In genomic region chr5:67143549-67143948, GRCh38 we compare ENCODE assay signal across 20 cellular contexts. TPM values are rescaled to one million over a fixed set of nuclear protein-coding genes. Genes with fewer than 3 reads are reported as not detected.
DNase-seq lines count a peak whose midpoint lies in the region; ATAC-seq and TF ChIP-seq lines count a peak whose summit lies in the region.
"Had no signal": no experiment of that assay in that cellular context is flagged by ENCODE, and none has a peak within 500 bp of the region (broad histone marks: within the 10 kb centered on the region; RNA-seq: fewer than 3 reads in every experiment).

No MANE protein-coding gene starts in this region.

- H3K4me1 ChIP-seq in Caco-2 (peaks cover 18% of the 10 kb centered on the region), right lobe of liver (peaks cover 0 to 16% (median 8%) of the 10 kb centered on the region in 4 donors), transverse colon (peaks cover 0 to 15% (median 3%) of the 10 kb centered on the region in 4 donors)
- H3K4me1 ChIP-seq: HAP-1 had no signal

- TF ChIP-seq EP300 in transverse colon (IDR thresholded peaks at IDR 0.05; ENCODE audit: low read depth), result no peak

- TF ChIP-seq CTCF in Caco-2 (IDR thresholded peaks at IDR 0.05; ENCODE audit: insufficient read depth in 1 of 2, low read depth in 1 of 2, low read length in 1 of 2, severe bottlenecking in 1 of 2, unreplicated experiment in 1 of 2) (no peak), right lobe of liver (IDR thresholded peaks at IDR 0.05) (no peak), transverse colon (IDR thresholded peaks at IDR 0.05) (no peak)
- TF ChIP-seq CTCF in activated CD8-positive, alpha-beta T cell treated with anti-CD3 and anti-CD28 coated beads for 36 hours (IDR thresholded peaks at IDR 0.05), result no peak

- H3K27ac ChIP-seq in right lobe of liver (peak overlapping the region; percentile 20 to 67 (median 54)), transverse colon (no peak overlapping the region)
- H3K27ac ChIP-seq: 22Rv1; BLaER1 treated with 17β-estradiol and CSF1 and Interleukin-3, amounts not matched to agents 10 nM and 100 nM had no signal

- POLR2A ChIA-PET in Caco-2 (lab: Charles Lee), result interaction anchor here (0.5 to 0.6 kb wide), 2 partner anchors 10 to 1072 kb away, joined by 4 to 7 read pairs; no protein-coding TSS in a partner anchor
- POLR2A ChIA-PET in activated CD8-positive, alpha-beta T cell treated with anti-CD3 and anti-CD28 coated beads for 36 hours (lab: Charles Lee), result interaction anchor here (0.8 to 1.0 kb wide), 2 partner anchors 64 to 129 kb away, joined by 3 read pairs; no protein-coding TSS in a partner anchor

- 0 out of 2 replicates have a peak, but pooled peaks cover 1% of the 10 kb centered on the region for H3K36me3 ChIP-seq in Caco-2 (ENCODE audit: control insufficient read depth, insufficient read depth, low read length)
- H3K36me3 ChIP-seq in right lobe of liver, result no peaks in the 10 kb centered on the region
- H3K36me3 ChIP-seq in transverse colon, result peaks cover 0 to 22% (median 4%) of the 10 kb centered on the region in 4 donors

- no peaks in the 10 kb centered on the region for H3K27me3 ChIP-seq in Caco-2 (replicated peaks; ENCODE audit: control insufficient read depth, insufficient read depth, low read length)
- H3K27me3 ChIP-seq in right lobe of liver, result no peaks in the 10 kb centered on the region
- H3K27me3 ChIP-seq in transverse colon, result no peaks in the 10 kb centered on the region
- H3K27me3 ChIP-seq: BLaER1 treated with 17β-estradiol and CSF1 and Interleukin-3, amounts not matched to agents 10 nM and 100 nM had no signal

- peaks cover 14% of the 10 kb centered on the region for H3K4me1 Mint-ChIP-seq in Caco-2 (ENCODE audit: low read depth, unreplicated experiment)
- no peaks in the 10 kb centered on the region for H3K4me1 Mint-ChIP-seq in activated CD8-positive, alpha-beta T cell treated with anti-CD3 and anti-CD28 coated beads for 36 hours (ENCODE audit: low read depth)
- H3K4me1 Mint-ChIP-seq: B cell; CD8-positive, alpha-beta memory T cell had no signal

- DNase-seq in Caco-2, result no peak
- DNase-seq in left lobe of liver (ENCODE audit: low spot score), result no peak
- DNase-seq in right lobe of liver, result no peak
- no peak for DNase-seq in NCI-H345 (lab: John Stamatoyannopoulos, UW)
- no peak for DNase-seq in transverse colon
- DNase-seq in activated CD8-positive, alpha-beta T cell treated with anti-CD3 and anti-CD28 coated beads for 36 hours, result no peak
- DNase-seq: Calu3; CD4-positive, alpha-beta T cell; CD8-positive, alpha-beta memory T cell; DMS79 treated with DMSO at 0.1 percent for 48 hours; GF-D8; GOT3; HFFc6 had no signal

- H3K4me3 Mint-ChIP-seq in Caco-2 (ENCODE audit: unreplicated experiment), result no peak overlapping the region
- no peak overlapping the region for H3K4me3 Mint-ChIP-seq in activated CD8-positive, alpha-beta T cell treated with anti-CD3 and anti-CD28 coated beads for 36 hours
- H3K4me3 Mint-ChIP-seq: B cell; CD14-positive monocyte; CD4-positive, alpha-beta T cell; HFFc6 had no signal

- H3K27ac Mint-ChIP-seq in Caco-2 (ENCODE audit: unreplicated experiment), result peak overlapping the region; percentile 15
- no peak overlapping the region for H3K27ac Mint-ChIP-seq in activated CD8-positive, alpha-beta T cell treated with anti-CD3 and anti-CD28 coated beads for 36 hours
- H3K27ac Mint-ChIP-seq: B cell; CD14-positive monocyte; CD4-positive, alpha-beta T cell; CD8-positive, alpha-beta memory T cell; HFFc6 had no signal

- no peaks in the 10 kb centered on the region for H3K27me3 Mint-ChIP-seq in Caco-2 (ENCODE audit: insufficient read depth, unreplicated experiment)
- no peaks in the 10 kb centered on the region for H3K27me3 Mint-ChIP-seq in activated CD8-positive, alpha-beta T cell treated with anti-CD3 and anti-CD28 coated beads for 36 hours
- H3K27me3 Mint-ChIP-seq: B cell; CD4-positive, alpha-beta T cell; CD8-positive, alpha-beta memory T cell had no signal

- in situ Hi-C loops in transverse colon (cut with MboI; ENCODE audit: low pct_ligation_motif_present in 1 of 4, low pct_unique_long_range_greater_than_20kb in 1 of 4, low sequenced_read_pairs in 3 of 4), result no loop called here

- CTCF ChIA-PET in Caco-2 (lab: Charles Lee), result interaction anchor here (1.2 kb wide), 1 partner anchor 139 kb away, joined by 3 read pairs; no protein-coding TSS in a partner anchor
- CTCF ChIA-PET in activated CD8-positive, alpha-beta T cell treated with anti-CD3 and anti-CD28 coated beads for 36 hours (lab: Charles Lee), result interaction anchor here (0.7 kb wide), 1 partner anchor 11 kb away, joined by 4 read pairs; no protein-coding TSS in a partner anchor

- WGBS in right lobe of liver (ENCODE audit: insufficient coverage, low coverage, low lambda C conversion rate, missing lambda C conversion rate), result 40% methylated on average over 1 of the region's 2 CpGs
- 84 to 94% methylated on average over 2 of the region's 2 CpGs for WGBS in transverse colon (ENCODE audit: low coverage in 1 of 2), 2 donors

- BruUV-seq in Caco-2 (replicated peaks; lab: Mats Ljungman, UMichigan), result no TSS peak

- H3K36me3 Mint-ChIP-seq in Caco-2 (ENCODE audit: insufficient read depth, unreplicated experiment), result peaks cover 47% of the 10 kb centered on the region
- H3K36me3 Mint-ChIP-seq in activated CD8-positive, alpha-beta T cell treated with anti-CD3 and anti-CD28 coated beads for 36 hours (ENCODE audit: low read depth), result peaks cover 5% of the 10 kb centered on the region
- H3K36me3 Mint-ChIP-seq: CD14-positive monocyte had no signal

- intact Hi-C loops in Caco-2 (cut with micrococcal nuclease; ENCODE audit: unreplicated experiment) (loop anchor here (5.0 kb wide), 2 partner anchors 91 to 141 kb away; no protein-coding TSS in a partner anchor), right lobe of liver (cut with DNase I) (loop anchor here in 1 of 2 donors (10.0 kb wide), 1 partner anchor 149 kb away; no protein-coding TSS in a partner anchor), transverse colon (cut with DNase I; ENCODE audit: low total_unique reads) (loop anchor here (5.0 kb wide), 1 partner anchor 836 kb away; no protein-coding TSS in a partner anchor)
- intact Hi-C loops in activated CD8-positive, alpha-beta T cell treated with anti-CD3 and anti-CD28 coated beads for 36 hours (cut with micrococcal nuclease), result no loop called here

- H3K9me3 ChIP-seq in Caco-2, result no peaks in the 10 kb centered on the region
- H3K9me3 ChIP-seq in right lobe of liver, result no peaks in the 10 kb centered on the region
- no peaks in the 10 kb centered on the region for H3K9me3 ChIP-seq in transverse colon
- H3K9me3 ChIP-seq: BLaER1 treated with 17β-estradiol and CSF1 and Interleukin-3, amounts not matched to agents 10 nM and 100 nM; HAP-1 had no signal

- TF ChIP-seq POLR2A in right lobe of liver (IDR thresholded peaks at IDR 0.05) (no peak), transverse colon (IDR thresholded peaks at IDR 0.05) (no peak)

- no peaks in the 10 kb centered on the region for H3K9me3 Mint-ChIP-seq in Caco-2 (ENCODE audit: unreplicated experiment)
- no peaks in the 10 kb centered on the region for H3K9me3 Mint-ChIP-seq in activated CD8-positive, alpha-beta T cell treated with anti-CD3 and anti-CD28 coated beads for 36 hours
- H3K9me3 Mint-ChIP-seq: CD4-positive, alpha-beta T cell; CD8-positive, alpha-beta memory T cell; HFFc6 had no signal

- H3K4me3 ChIP-seq in Caco-2 (ENCODE audit: low read depth, low read length) (no peak overlapping the region), right lobe of liver (peak overlapping the region in 1 of 3 donors; percentile 19), transverse colon (no peak overlapping the region)
- H3K4me3 ChIP-seq: BLaER1 treated with 17β-estradiol and CSF1 and Interleukin-3, amounts not matched to agents 10 nM and 100 nM; HAP-1 had no signal

- ATAC-seq in left lobe of liver (peak; percentile 55), right lobe of liver (peak; percentile 32 to 56 (median 52))
- no peak for ATAC-seq in activated CD8-positive, alpha-beta T cell treated with anti-CD3 and anti-CD28 coated beads for 36 hours

RNA-seq across cellular contexts. Expression of gene CD180, which starts 53.0 kb away (rescaled TPM):
- not detected in 2 replicates for total RNA-seq in Caco-2 (2022)
- total RNA-seq in left lobe of liver, result 0.38 TPM
- 1 to 10 TPM in 2 of 6 experiments, under 1 TPM in 4; 0.44 to 3.3 (median 0.67) TPM for total RNA-seq in right lobe of liver
- 1 to 10 TPM in 2 of 4 donors, under 1 TPM in 1, not detected in 1; 0.82 to 5.2 (median 2.6) TPM for total RNA-seq in transverse colon
- total RNA-seq in activated CD8-positive, alpha-beta T cell treated with anti-CD3 and anti-CD28 coated beads for 36 hours, result not detected
- total RNA-seq: Calu3, Daoy, G401, HFFc6 had no signal

Comparison
In these comparisons a context has a peak if more than half of its experiments do, and no peak if none do; other contexts are left out.
1. H3K27ac ChIP-seq: peak in right lobe of liver (3 of 3); none in transverse colon (0 of 4).